ENCODE assay signal across 8 cellular contexts in the genomic region with DNA sequence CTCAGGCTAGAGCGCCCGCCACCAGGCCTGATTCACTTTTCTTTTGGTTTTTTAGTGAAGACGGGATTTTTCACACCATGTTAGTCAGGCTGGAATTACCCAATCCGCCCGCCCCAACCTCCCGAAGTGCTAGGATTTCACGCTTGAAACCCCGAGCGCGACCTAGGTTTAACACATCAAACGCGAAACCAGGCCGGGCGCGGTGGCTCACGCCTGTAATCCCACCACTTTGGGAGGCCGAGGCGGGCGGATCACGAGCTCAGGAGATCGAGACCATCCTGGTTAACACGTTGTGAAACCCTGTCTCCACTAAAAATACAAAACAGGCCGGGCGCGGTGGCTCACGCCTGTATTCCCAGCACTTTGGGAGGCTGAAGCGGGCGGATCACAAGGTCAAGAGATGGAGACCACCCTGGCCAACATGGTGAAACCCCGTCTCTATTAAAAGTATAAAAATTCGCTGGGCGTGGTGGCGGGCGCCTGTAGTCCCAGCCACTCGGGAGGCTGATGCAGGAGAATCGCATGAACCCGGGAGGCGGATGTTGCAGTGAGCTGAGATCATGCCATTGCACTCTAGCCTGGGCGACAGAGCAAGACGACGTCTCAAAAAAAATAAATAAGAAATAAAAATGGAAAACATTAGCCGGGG. TPM values are rescaled to one million over a fixed set of nuclear protein-coding genes. Genes with fewer than 3 reads are reported as not detected.
DNase-seq lines count a peak whose midpoint lies in the region; ATAC-seq and TF ChIP-seq lines count a peak whose summit lies in the region.
"Not testable (repeated sequence)": the region's sequence is repeated elsewhere in the genome, so short reads cannot be mapped to it uniquely, and the experiment has no call there.

No MANE protein-coding gene starts in this region.

- not testable (repeated sequence) for BruUV-seq in Caco-2 (replicated peaks; lab: Mats Ljungman, UMichigan)

- not testable (repeated sequence) for H3K27me3 ChIP-seq in Caco-2 (replicated peaks; ENCODE audit: control insufficient read depth, insufficient read depth, low read length); ascending aorta; heart right ventricle; neutrophil

- CTCF ChIA-PET in Caco-2 (lab: Charles Lee), result interaction anchor here (0.6 to 2.1 kb wide), 8 partner anchors 9 to 114 kb away, joined by 3 to 10 read pairs (median 3); partner anchors contain the start of genes HNRNPUL2, SLC3A2, STX5 and TAF6L

- POLR2A ChIA-PET in Caco-2 (lab: Charles Lee), result interaction anchor here (0.6 to 2.9 kb wide), 35 partner anchors 8 to 998 kb away, joined by 3 to 68 read pairs (median 8); partner anchors contain the start of genes B3GAT3, C11orf98, CSKMT and EEF1G

- TF ChIP-seq CTCF in Caco-2 (IDR thresholded peaks at IDR 0.05; ENCODE audit: insufficient read depth in 1 of 2, low read depth in 1 of 2, low read length in 1 of 2, severe bottlenecking in 1 of 2, unreplicated experiment in 1 of 2); ascending aorta (IDR thresholded peaks at IDR 0.05); heart right ventricle (IDR thresholded peaks at IDR 0.05); neutrophil (IDR thresholded peaks at IDR 0.05): not testable (repeated sequence)

- H3K4me1 Mint-ChIP-seq in Caco-2 (ENCODE audit: low read depth, unreplicated experiment), result peaks cover 25% of the 10 kb centered on the region

- not testable (repeated sequence) for H3K4me3 Mint-ChIP-seq in Caco-2 (ENCODE audit: unreplicated experiment)

- peak overlapping the region; percentile 93 to 95 for H3K27ac ChIP-seq in ascending aorta
- H3K27ac ChIP-seq in heart right ventricle, result peak overlapping the region; percentile 92 to 98 (median 97)
- peak overlapping the region; percentile 99 for H3K27ac ChIP-seq in neutrophil

- H3K36me3 ChIP-seq in Caco-2 (ENCODE audit: control insufficient read depth, insufficient read depth, low read length); ascending aorta; neutrophil: not testable (repeated sequence)
- H3K36me3 ChIP-seq in heart right ventricle, result peaks cover 0 to 22% (median 5%) of the 10 kb centered on the region in 9 donors

- peak overlapping the region; percentile 99 for H3K4me3 ChIP-seq in Caco-2 (ENCODE audit: low read depth, low read length)
- peak overlapping the region; percentile 79 to 80 for H3K4me3 ChIP-seq in ascending aorta
- peak overlapping the region; percentile 63 to 99 (median 78) for H3K4me3 ChIP-seq in heart right ventricle
- H3K4me3 ChIP-seq in neutrophil (ENCODE audit: low read depth in 1 of 2, low read length in 1 of 2), result peak overlapping the region; percentile 89 to 90

- DNase-seq in Caco-2 (peak; percentile 75 to 88), NCI-H510A treated with DMSO at 0.1 percent for 48 hours (lab: John Stamatoyannopoulos, UW) (peak; percentile 57), ascending aorta (ENCODE audit: low spot score in 2 of 2) (peak; percentile 49 to 91), heart right ventricle (peak; percentile 58 to 61)
- peak; percentile 61 for DNase-seq in activated CD4-positive, CD25-positive, alpha-beta regulatory T cell treated with anti-CD3 and anti-CD28 coated beads, Interleukin-2, amount 50 U/mL, for 16 hours (ENCODE audit: low read depth, low spot score)
- DNase-seq in stimulated activated CD8-positive, alpha-beta memory T cell treated with anti-CD3 and anti-CD28 coated beads, Interleukin-7, amount 100 ng/mL, for 4 hours (ENCODE audit: low read depth in 2 of 2), result peak; percentile 71

- H3K9me3 Mint-ChIP-seq in Caco-2 (ENCODE audit: unreplicated experiment), result not testable (repeated sequence)

- H3K36me3 Mint-ChIP-seq in Caco-2 (ENCODE audit: insufficient read depth, unreplicated experiment), result peaks cover 34% of the 10 kb centered on the region

- 1% methylated on average over 41 of the region's 41 CpGs for WGBS in heart right ventricle, 2 donors

- intact Hi-C loops in Caco-2 (cut with micrococcal nuclease; ENCODE audit: unreplicated experiment) (loop anchor here (1.0 kb wide), 2 partner anchors 9 to 54 kb away; partner anchors contain the start of genes STX5, TEX54 and TMEM179B), ascending aorta (cut with DNase I) (loop anchor here (2.0 to 5.0 kb wide), 3 partner anchors 50 to 294 kb away; partner anchors contain the start of genes AHNAK and TAF6L), heart right ventricle (cut with DNase I) (loop anchor here in 4 of 10 donors (2.0 to 5.0 kb wide), 4 partner anchors 14 to 134 kb away; partner anchors contain the start of genes BSCL2 (in 1 of the 4), GNG3 (in 1 of the 4), HNRNPUL2 (in 1 of the 4) and TMEM179B (in 1 of the 4))

- not testable (repeated sequence) for H3K27ac Mint-ChIP-seq in Caco-2 (ENCODE audit: unreplicated experiment)

- ATAC-seq in HG02852 (IDR thresholded peaks at IDR 0.05; ENCODE audit: unreplicated experiment) (peak; percentile 7), heart right ventricle (peak in 7 of 8 donors; percentile 1 to 40 (median 12))

- H3K9me3 ChIP-seq in Caco-2, ascending aorta, heart right ventricle, neutrophil: not testable (repeated sequence)

- H3K4me1 ChIP-seq in Caco-2, result not testable (repeated sequence)
- H3K4me1 ChIP-seq in ascending aorta (peaks cover 6 to 13% of the 10 kb centered on the region in 2 donors), heart right ventricle (peaks cover 0 to 36% (median 24%) of the 10 kb centered on the region in 9 donors), neutrophil (ENCODE audit: control insufficient read depth in 1 of 2, insufficient read depth in 1 of 2, low read depth in 1 of 2, low read length in 1 of 2) (peaks cover 23 to 38% of the 10 kb centered on the region in 2 experiments)

- H3K27me3 Mint-ChIP-seq in Caco-2 (ENCODE audit: insufficient read depth, unreplicated experiment), result not testable (repeated sequence)

RNA-seq across cellular contexts. Expression of gene WDR74, which starts 1.4 kb away (rescaled TPM):
- total RNA-seq in Caco-2 (2022), result 112 and 115 TPM in 2 replicates
- 28.7 TPM for total RNA-seq in ascending aorta
- total RNA-seq in heart right ventricle, result 10 to 100 TPM; 17.7 to 31.2 (median 22.9) TPM
- polyA plus RNA-seq in heart right ventricle, result 10 to 100 TPM; 48.3 to 62.4 TPM

RNA-seq across cellular contexts. Expression of gene TEX54, which starts 8.2 kb away (rescaled TPM):
- 0.95 TPM in 1 of 2 replicates, not detected in the other for total RNA-seq in Caco-2 (2022)
- total RNA-seq in ascending aorta, result not detected
- not detected for total RNA-seq in heart right ventricle
- polyA plus RNA-seq in heart right ventricle, result not detected

RNA-seq across cellular contexts. Expression of gene STX5, which starts 9.0 kb away (rescaled TPM):
- 39.9 and 44.2 TPM in 2 replicates for total RNA-seq in Caco-2 (2022)
- total RNA-seq in ascending aorta, result 40.3 TPM
- 10 to 100 TPM; 16.8 to 27.0 (median 19.0) TPM for total RNA-seq in heart right ventricle
- polyA plus RNA-seq in heart right ventricle, result 10 to 100 TPM; 13.6 to 31.9 TPM

RNA-seq across cellular contexts. Expression of gene NXF1, which starts 35.6 kb away (rescaled TPM):
- total RNA-seq in Caco-2 (2022) (77.5 and 77.6 TPM in 2 replicates), ascending aorta (41.8 TPM), heart right ventricle (10 to 100 TPM; 28.3 to 58.7 (median 36.7) TPM)
- 10 to 100 TPM; 66.6 to 96.7 TPM for polyA plus RNA-seq in heart right ventricle

RNA-seq across cellular contexts. Expression of gene SLC3A2, which starts 39.9 kb away (rescaled TPM):
- 763 and 879 TPM in 2 replicates for total RNA-seq in Caco-2 (2022)
- 143 TPM for total RNA-seq in ascending aorta
- total RNA-seq in heart right ventricle, result 10 to 100 TPM; 32.0 to 78.4 (median 42.6) TPM
- 100 to 1,000 TPM in 1 of 2 donors, 10 to 100 TPM in 1; 36.2 to 110 TPM for polyA plus RNA-seq in heart right ventricle

Comparison
In these comparisons a context has a peak if more than half of its experiments do, and no peak if none do; other contexts are left out.
1. Peak in every context shown above with its lines: DNase-seq, ATAC-seq, H3K4me3 ChIP-seq and H3K27ac ChIP-seq.